8 cellular contexts compared by ENCODE assay signal in the genomic region with DNA sequence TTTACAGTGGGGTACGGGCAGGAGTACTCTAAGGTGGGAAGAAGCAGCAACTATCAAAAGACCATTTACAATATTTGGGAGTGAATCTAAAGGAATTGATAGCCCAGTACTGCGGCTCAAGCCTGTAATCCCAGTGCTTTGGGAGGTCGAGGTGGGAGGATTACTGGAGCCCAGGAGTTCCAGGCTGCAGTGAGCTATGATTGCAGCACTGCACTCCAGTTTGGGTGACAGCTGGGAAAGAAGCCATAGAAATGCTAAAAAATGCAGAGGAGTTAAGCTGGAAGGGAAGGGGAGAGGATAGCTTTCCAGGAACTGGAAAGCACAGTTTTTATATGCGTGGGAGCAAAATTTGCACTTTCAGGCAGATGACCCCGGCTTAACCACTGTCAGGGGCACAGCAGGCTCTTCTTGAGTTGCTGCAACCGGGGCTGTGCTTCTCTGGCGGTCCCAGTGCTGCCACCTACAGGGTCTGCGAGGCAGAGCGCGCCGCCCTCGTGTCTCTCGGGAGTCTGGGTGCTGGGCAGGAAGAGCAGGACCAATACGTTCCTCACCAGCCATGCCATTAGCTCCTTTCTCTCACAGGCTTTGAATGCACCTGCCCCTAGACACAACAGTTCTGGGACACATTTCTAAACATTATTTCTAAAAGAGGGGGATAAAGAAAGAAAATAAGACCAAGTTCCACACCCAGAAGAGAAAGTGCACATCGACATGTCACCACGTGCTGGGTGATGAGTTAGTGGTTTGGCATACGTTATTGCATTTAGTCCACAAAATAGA. TPM values are rescaled to one million over a fixed set of nuclear protein-coding genes. Genes with fewer than 3 reads are reported as not detected.
DNase-seq lines count a peak whose midpoint lies in the region; ATAC-seq and TF ChIP-seq lines count a peak whose summit lies in the region.

No MANE protein-coding gene starts in this region.

- H3K27ac ChIP-seq in testis = no peak overlapping the region

- DNase-seq in ELF-1 (ENCODE audit: low read depth, low spot score) (peak; percentile 95), RPMI8226 (peak; percentile 72), fibroblast of the conjunctiva (ENCODE audit: low read depth) (peak; percentile 69), osteocyte (ENCODE audit: extremely low spot score, unreplicated experiment) (peak; percentile 93), testis (peak; percentile 93)
- DNase-seq in activated T-helper 2 cell treated with anti-CD3 and anti-CD28 coated beads, Interferon-gamma antibody, Interleukin-2, Interleukin-4, amounts not matched to agents 10 μg/mL and 5 μg/mL and 100 μg/mL, durations not matched to agents 14 hours and 24 hours and 36 hours (ENCODE audit: low spot score) = peak; percentile 48

- H3K4me3 Mint-ChIP-seq in activated T-helper 2 cell treated with anti-CD3 and anti-CD28 coated beads, Interferon-gamma antibody, Interleukin-2, Interleukin-4, amounts not matched to agents 10 μg/mL and 5 μg/mL and 100 μg/mL, durations not matched to agents 14 hours and 24 hours and 36 hours (ENCODE audit: low read depth) = no peak overlapping the region
- H3K4me3 Mint-ChIP-seq in osteocyte (ENCODE audit: unreplicated experiment) = no peak overlapping the region

- peaks cover 11% of the 10 kb centered on the region for H3K4me1 ChIP-seq in testis

- H3K4me1 Mint-ChIP-seq in activated T-helper 2 cell treated with anti-CD3 and anti-CD28 coated beads, Interferon-gamma antibody, Interleukin-2, Interleukin-4, amounts not matched to agents 10 μg/mL and 5 μg/mL and 100 μg/mL, durations not matched to agents 14 hours and 24 hours and 36 hours (ENCODE audit: low read depth) = peaks cover 6% of the 10 kb centered on the region
- H3K4me1 Mint-ChIP-seq in osteocyte (ENCODE audit: unreplicated experiment) = peaks cover 5% of the 10 kb centered on the region

- no peaks in the 10 kb centered on the region for H3K9me3 Mint-ChIP-seq in activated T-helper 2 cell treated with anti-CD3 and anti-CD28 coated beads, Interferon-gamma antibody, Interleukin-2, Interleukin-4, amounts not matched to agents 10 μg/mL and 5 μg/mL and 100 μg/mL, durations not matched to agents 14 hours and 24 hours and 36 hours
- H3K9me3 Mint-ChIP-seq in osteocyte (ENCODE audit: unreplicated experiment) = no peaks in the 10 kb centered on the region

- WGBS in testis, 2 donors = 23 to 24% methylated on average over 17 of the region's 17 CpGs

- TF ChIP-seq CTCF in LNCAP (IDR thresholded peaks at IDR 0.05) (peak; percentile 86), osteocyte (IDR thresholded peaks at IDR 0.05) (peak; percentile 97), testis (IDR thresholded peaks at IDR 0.05) (peak; percentile 68 to 85 (median 76))

- no peaks in the 10 kb centered on the region for H3K27me3 ChIP-seq in testis

- H3K27me3 Mint-ChIP-seq in activated T-helper 2 cell treated with anti-CD3 and anti-CD28 coated beads, Interferon-gamma antibody, Interleukin-2, Interleukin-4, amounts not matched to agents 10 μg/mL and 5 μg/mL and 100 μg/mL, durations not matched to agents 14 hours and 24 hours and 36 hours (ENCODE audit: low read depth) = peaks cover 15% of the 10 kb centered on the region
- H3K27me3 Mint-ChIP-seq in osteocyte (ENCODE audit: unreplicated experiment) = peaks cover 8% of the 10 kb centered on the region

- H3K9me3 ChIP-seq in testis = no peaks in the 10 kb centered on the region

- H3K36me3 ChIP-seq in testis (ENCODE audit: low read depth, missing control alignments) = no peaks in the 10 kb centered on the region

- TF ChIP-seq POLR2A in testis (IDR thresholded peaks at IDR 0.05) = no peak

- intact Hi-C loops in activated T-helper 2 cell treated with anti-CD3 and anti-CD28 coated beads, Interferon-gamma antibody, Interleukin-2, Interleukin-4, amounts not matched to agents 10 μg/mL and 5 μg/mL and 100 μg/mL, durations not matched to agents 14 hours and 24 hours and 36 hours (cut with micrococcal nuclease) = no loop called here
- intact Hi-C loops in testis (cut with DNase I; ENCODE audit: low total_unique reads) = no loop called here

- no peak overlapping the region for H3K4me3 ChIP-seq in testis

- no peaks in the 10 kb centered on the region for H3K36me3 Mint-ChIP-seq in activated T-helper 2 cell treated with anti-CD3 and anti-CD28 coated beads, Interferon-gamma antibody, Interleukin-2, Interleukin-4, amounts not matched to agents 10 μg/mL and 5 μg/mL and 100 μg/mL, durations not matched to agents 14 hours and 24 hours and 36 hours (ENCODE audit: low read depth)
- no peaks in the 10 kb centered on the region for H3K36me3 Mint-ChIP-seq in osteocyte (ENCODE audit: unreplicated experiment)

- ATAC-seq in GM21825 (IDR thresholded peaks at IDR 0.05; ENCODE audit: unreplicated experiment) = peak; percentile 94

- H3K27ac Mint-ChIP-seq in activated T-helper 2 cell treated with anti-CD3 and anti-CD28 coated beads, Interferon-gamma antibody, Interleukin-2, Interleukin-4, amounts not matched to agents 10 μg/mL and 5 μg/mL and 100 μg/mL, durations not matched to agents 14 hours and 24 hours and 36 hours = no peak overlapping the region
- no peak overlapping the region for H3K27ac Mint-ChIP-seq in osteocyte (ENCODE audit: unreplicated experiment)

RNA-seq across cellular contexts. Expression of a gene that starts 10.1 kb away (rescaled TPM):
- not detected in 2 replicates for total RNA-seq in activated T-helper 2 cell treated with anti-CD3 and anti-CD28 coated beads, Interferon-gamma antibody, Interleukin-2, Interleukin-4, amounts not matched to agents 10 μg/mL and 5 μg/mL and 100 μg/mL, durations not matched to agents 14 hours and 24 hours and 36 hours
- 0.50 and 0.56 TPM in 2 replicates for total RNA-seq in osteocyte
- 1 to 10 TPM; 2.4 to 2.8 TPM for total RNA-seq in testis
- polyA plus RNA-seq in testis (ENCODE audit: insufficient read depth, low read depth, low replicate concordance) = 1.7 TPM
